Comparison of ENCODE assay signal across 27 cellular contexts in genomic region chr18:8196238-8196637, GRCh38.
"Had no signal": no experiment of that assay in that cellular context is flagged by ENCODE, and none has a peak within 500 bp of the region (broad histone marks: within the 10 kb centered on the region; RNA-seq: fewer than 3 reads in every experiment).

No MANE protein-coding gene starts in this region.

- H3K36me3 ChIP-seq: stomach, suprapubic skin, thoracic aorta, thyroid gland, tibial artery, tibial nerve, transverse colon, uterus, vagina had no signal

- H3K36me3 Mint-ChIP-seq: stimulated activated effector memory CD8-positive, alpha-beta T cell treated with anti-CD3 and anti-CD28 coated beads, Interleukin-12 subunit alpha, Interleukin-12 subunit beta, amount 100 ng/mL, for 72 hours; stimulated activated memory B cell treated with anti-CD40 and anti-IgM and Interleukin-4, amounts not matched to agents 10 μg/mL and 1 μg/mL and 100 μg/mL, for 72 hours; stimulated activated naive B cell treated with anti-CD40 and anti-IgM and Interleukin-4, amounts not matched to agents 10 μg/mL and 1 μg/mL and 100 μg/mL, for 72 hours; type B pancreatic cell had no signal

- H3K4me1 ChIP-seq: stomach, suprapubic skin, testis, thyroid gland, tibial artery, tibial nerve, transverse colon, upper lobe of left lung, uterus, vagina had no signal

- H3K9me3 Mint-ChIP-seq: stimulated activated memory B cell treated with anti-CD40 and anti-IgM and Interleukin-4, amounts not matched to agents 10 μg/mL and 1 μg/mL and 100 μg/mL, for 72 hours; stimulated activated naive CD8-positive, alpha-beta T cell treated with anti-CD3 and anti-CD28 coated beads, Interleukin-15, amount 100 ng/mL, for 72 hours; type B pancreatic cell had no signal

- H3K27me3 Mint-ChIP-seq: stimulated activated memory B cell treated with anti-CD40 and anti-IgM and Interleukin-4, amounts not matched to agents 10 μg/mL and 1 μg/mL and 100 μg/mL, for 72 hours; stimulated activated naive B cell treated with anti-CD40 and anti-IgM and Interleukin-4, amounts not matched to agents 10 μg/mL and 1 μg/mL and 100 μg/mL, for 72 hours; stimulated activated naive CD8-positive, alpha-beta T cell treated with anti-CD3 and anti-CD28 coated beads, Interleukin-15, Interleukin-2, amounts not matched to agents 100 ng/mL and 50 ng/mL, for 24 hours; type B pancreatic cell had no signal

- H3K27ac ChIP-seq: stomach, suprapubic skin, testis, thoracic aorta, thyroid gland, tibial artery, tibial nerve, transverse colon, upper lobe of left lung, uterus, vagina had no signal

- H3K4me3 Mint-ChIP-seq: stimulated activated effector memory CD8-positive, alpha-beta T cell treated with anti-CD3 and anti-CD28 coated beads, Interleukin-12 subunit alpha, Interleukin-12 subunit beta, amount 100 ng/mL, for 72 hours; stimulated activated memory B cell treated with anti-CD40 and anti-IgM and Interleukin-4, amounts not matched to agents 10 μg/mL and 1 μg/mL and 100 μg/mL, for 72 hours; stimulated activated naive B cell treated with anti-CD40 and anti-IgM and Interleukin-4, amounts not matched to agents 10 μg/mL and 1 μg/mL and 100 μg/mL, for 72 hours; stimulated activated naive CD8-positive, alpha-beta T cell treated with anti-CD3 and anti-CD28 coated beads, Interleukin-15, amount 100 ng/mL, for 72 hours; stimulated activated naive CD8-positive, alpha-beta T cell treated with anti-CD3 and anti-CD28 coated beads, Interleukin-15, Interleukin-2, amounts not matched to agents 100 ng/mL and 50 ng/mL, for 24 hours; type B pancreatic cell had no signal

- H3K4me3 ChIP-seq: stomach, suprapubic skin, testis, thoracic aorta, thyroid gland, tibial artery, tibial nerve, transverse colon, upper lobe of left lung, uterus, vagina had no signal

- DNase-seq: stimulated activated CD4-positive, alpha-beta T cell treated with anti-CD3 and anti-CD28 coated beads, Interleukin-2, amount 100 ng/mL, for 48 hours; stimulated activated CD4-positive, alpha-beta T cell treated with anti-CD3 and anti-CD28 coated beads, Interleukin-4, amount 100 ng/mL, for 1 hour; stimulated activated CD4-positive, alpha-beta T cell treated with anti-CD3 and anti-CD28 coated beads, Interleukin-4, amount 100 ng/mL, for 24 hours; stimulated activated CD4-positive, alpha-beta T cell treated with anti-CD3 and anti-CD28 coated beads, Interleukin-4, amount 100 ng/mL, for 4 hours; stimulated activated CD8-positive, alpha-beta memory T cell treated with anti-CD3 and anti-CD28 coated beads, Interleukin-4, amount 100 ng/mL, for 48 hours; stimulated activated naive B cell treated with anti-CD40 and anti-IgM and Interleukin-4, amounts not matched to agents 10 μg/mL and 1 μg/mL and 100 μg/mL, for 72 hours; stimulated activated naive CD4-positive, alpha-beta T cell; stimulated activated naive CD4-positive, alpha-beta T cell treated with Interleukin-2 at 50 U/mL for 16 hours; stimulated activated naive CD8-positive, alpha-beta T cell treated with anti-CD3 and anti-CD28 coated beads, Interleukin-15, amount 100 ng/mL, for 72 hours; stimulated activated naive CD8-positive, alpha-beta T cell treated with anti-CD3 and anti-CD28 coated beads, Interleukin-15, Interleukin-2, amounts not matched to agents 100 U/mL and 50 U/mL, for 24 hours; stomach; substantia nigra; testis; thyroid gland; tibial artery; transverse colon; trophoblast cell; upper lobe of left lung; uterus had no signal

- H3K27me3 ChIP-seq: stomach, suprapubic skin, testis, thyroid gland, tibial artery, tibial nerve, transverse colon, upper lobe of left lung, uterus, vagina had no signal

- H3K4me1 Mint-ChIP-seq: stimulated activated effector memory CD8-positive, alpha-beta T cell treated with anti-CD3 and anti-CD28 coated beads, Interleukin-12 subunit alpha, Interleukin-12 subunit beta, amount 100 ng/mL, for 72 hours; stimulated activated memory B cell treated with anti-CD40 and anti-IgM and Interleukin-4, amounts not matched to agents 10 μg/mL and 1 μg/mL and 100 μg/mL, for 72 hours; stimulated activated naive B cell treated with anti-CD40 and anti-IgM and Interleukin-4, amounts not matched to agents 10 μg/mL and 1 μg/mL and 100 μg/mL, for 72 hours; stimulated activated naive CD8-positive, alpha-beta T cell treated with anti-CD3 and anti-CD28 coated beads, Interleukin-15, amount 100 ng/mL, for 72 hours had no signal

- H3K27ac Mint-ChIP-seq: stimulated activated effector memory CD8-positive, alpha-beta T cell treated with anti-CD3 and anti-CD28 coated beads, Interleukin-12 subunit alpha, Interleukin-12 subunit beta, amount 100 ng/mL, for 72 hours; stimulated activated memory B cell treated with anti-CD40 and anti-IgM and Interleukin-4, amounts not matched to agents 10 μg/mL and 1 μg/mL and 100 μg/mL, for 72 hours; stimulated activated naive B cell treated with anti-CD40 and anti-IgM and Interleukin-4, amounts not matched to agents 10 μg/mL and 1 μg/mL and 100 μg/mL, for 72 hours; stimulated activated naive CD8-positive, alpha-beta T cell treated with anti-CD3 and anti-CD28 coated beads, Interleukin-15, amount 100 ng/mL, for 72 hours; stimulated activated naive CD8-positive, alpha-beta T cell treated with anti-CD3 and anti-CD28 coated beads, Interleukin-15, Interleukin-2, amounts not matched to agents 100 ng/mL and 50 ng/mL, for 24 hours; type B pancreatic cell had no signal

- ATAC-seq: stimulated activated effector memory CD8-positive, alpha-beta T cell treated with anti-CD3 and anti-CD28 coated beads, Interleukin-12 subunit alpha, Interleukin-12 subunit beta, amount 100 ng/mL, for 72 hours; stimulated activated memory B cell treated with anti-CD40 and anti-IgM and Interleukin-4, amounts not matched to agents 10 μg/mL and 1 μg/mL and 100 μg/mL, for 72 hours; stimulated activated naive B cell treated with anti-CD40 and anti-IgM and Interleukin-4, amounts not matched to agents 10 μg/mL and 1 μg/mL and 100 μg/mL, for 72 hours; stimulated activated naive CD8-positive, alpha-beta T cell treated with anti-CD3 and anti-CD28 coated beads, Interleukin-15, amount 100 ng/mL, for 72 hours; stimulated activated naive CD8-positive, alpha-beta T cell treated with anti-CD3 and anti-CD28 coated beads, Interleukin-15, Interleukin-2, amounts not matched to agents 100 U/mL and 50 U/mL, for 24 hours had no signal

- H3K9me3 ChIP-seq: stomach, suprapubic skin, testis, thoracic aorta, thyroid gland, tibial artery, tibial nerve, transverse colon, upper lobe of left lung, uterus, vagina had no signal
